ENCODE assay signal across 21 cellular contexts in genomic region chr10:59825932-59826331, GRCh38.
"Had no signal": no experiment of that assay in that cellular context is flagged by ENCODE, and none has a peak within 500 bp of the region (broad histone marks: within the 10 kb centered on the region; RNA-seq: fewer than 3 reads in every experiment).

No MANE protein-coding gene starts in this region.

- DNase-seq: activated CD4-positive, alpha-beta memory T cell treated with anti-CD3 and anti-CD28 coated beads for 36 hours; activated naive CD4-positive, alpha-beta T cell treated with anti-CD3 and anti-CD28 coated beads for 36 hours; activated naive CD8-positive, alpha-beta T cell treated with anti-CD3 and anti-CD28 coated beads, Interleukin-2, amount 50 U/mL, for 24 hours; activated T-cell treated with anti-CD3 and anti-CD28 coated beads, Interleukin-2, amount 50 U/mL, for 24 hours; aorta; effector memory CD8-positive, alpha-beta T cell; left colon; mammary epithelial cell; midbrain; nucleus accumbens; retina; stimulated activated CD4-positive, alpha-beta T cell treated with anti-CD3 and anti-CD28 coated beads, Interleukin-12 subunit alpha, Interleukin-12 subunit beta, amount 100 ng/mL, for 4 hours; stimulated activated CD4-positive, alpha-beta T cell treated with anti-CD3 and anti-CD28 coated beads, Interleukin-1b, Interleukin-23, amount 100 ng/mL, for 48 hours; stimulated activated CD8-positive, alpha-beta memory T cell treated with anti-CD3 and anti-CD28 coated beads, Interleukin-4, amount 100 ng/mL, for 48 hours; stimulated activated naive CD4-positive, alpha-beta T cell treated with Interleukin-2 at 50 U/mL for 16 hours; tibial artery; uterus; WERI-Rb-1 had no signal

- H3K4me2 ChIP-seq: hepatocyte had no signal

- H3K4me1 ChIP-seq: breast epithelium had no signal

- H3K27ac ChIP-seq: breast epithelium, hepatocyte, SK-N-MC, tibial artery, uterus, WERI-Rb-1 had no signal

- H3K27me3 ChIP-seq: breast epithelium, hepatocyte, tibial artery, uterus had no signal

- ATAC-seq: activated naive CD8-positive, alpha-beta T cell treated with anti-CD3 and anti-CD28 coated beads, Interleukin-2, amount 50 U/mL, for 24 hours; effector memory CD8-positive, alpha-beta T cell; left colon had no signal

- H2AFZ ChIP-seq: hepatocyte had no signal

- H3K36me3 ChIP-seq: breast epithelium, tibial artery, uterus had no signal

- H3K4me3 ChIP-seq: breast epithelium, hepatocyte, SK-N-MC, tibial artery, uterus had no signal

- H3K9me3 ChIP-seq: breast epithelium, tibial artery, uterus had no signal
